Comparison of ENCODE assay signal across 8 cellular contexts in genomic region chr5:77776606-77777206, GRCh38. TPM values are rescaled to one million over a fixed set of nuclear protein-coding genes. Genes with fewer than 3 reads are reported as not detected.
A peak's percentile ranks its signal among the peaks of the same experiment; 100 is the strongest.
DNase-seq lines count a peak whose midpoint lies in the region; ATAC-seq and TF ChIP-seq lines count a peak whose summit lies in the region.

No MANE protein-coding gene starts in this region.

- H3K4me1 ChIP-seq in upper lobe of left lung = peaks cover 21 to 41% (median 28%) of the 10 kb centered on the region in 4 donors

- TF ChIP-seq CTCF in lower leg skin (IDR thresholded peaks at IDR 0.05) (no peak), upper lobe of left lung (IDR thresholded peaks at IDR 0.05) (no peak)

- H3K27me3 ChIP-seq in upper lobe of left lung = no peaks in the 10 kb centered on the region

- peak overlapping the region; percentile 96 for H3K27ac Mint-ChIP-seq in activated naive CD4-positive, alpha-beta T cell treated with anti-CD3 and anti-CD28 coated beads for 36 hours
- peak overlapping the region; percentile 96 for H3K27ac Mint-ChIP-seq in activated T-helper 2 cell treated with anti-CD3 and anti-CD28 coated beads, Interferon-gamma antibody, Interleukin-2, Interleukin-4, amounts not matched to agents 10 μg/mL and 5 μg/mL and 100 μg/mL, durations not matched to agents 14 hours and 24 hours and 36 hours

- TF ChIP-seq EP300 in upper lobe of left lung (IDR thresholded peaks at IDR 0.05) = no peak

- 29% methylated on average over 11 of the region's 11 CpGs for WGBS in lower leg skin, 2 donors
- 32 to 34% methylated on average over 11 of the region's 11 CpGs for WGBS in upper lobe of left lung, 2 donors

- peak overlapping the region; percentile 73 for H3K4me3 ChIP-seq in lower leg skin (ENCODE audit: low read depth, poor library complexity, severe bottlenecking)
- H3K4me3 ChIP-seq in upper lobe of left lung = peak overlapping the region; percentile 37 to 83 (median 66)

- DNase-seq in activated naive CD4-positive, alpha-beta T cell treated with anti-CD3 and anti-CD28 coated beads for 36 hours = no peak
- no peak for DNase-seq in activated naive CD4-positive, alpha-beta T cell treated with anti-CD3 and anti-CD28 coated beads, Interleukin-2, amount 50 U/mL, for 16 hours
- DNase-seq in activated T-helper 2 cell treated with anti-CD3 and anti-CD28 coated beads, Interferon-gamma antibody, Interleukin-2, Interleukin-4, amounts not matched to agents 10 μg/mL and 5 μg/mL and 100 μg/mL, durations not matched to agents 14 hours and 24 hours and 36 hours (ENCODE audit: low spot score) = no peak
- no peak for DNase-seq in lower leg skin (ENCODE audit: low spot score in 2 of 2)
- no peak for DNase-seq in upper lobe of left lung
- DNase-seq in activated CD8-positive, alpha-beta memory T cell treated with anti-CD3 and anti-CD28 coated beads for 24 hours = no peak

- no peak for TF ChIP-seq POLR2A in lower leg skin (IDR thresholded peaks at IDR 0.05)
- TF ChIP-seq POLR2A in upper lobe of left lung (IDR thresholded peaks at IDR 0.05) = no peak

- peak overlapping the region; percentile 93 for H3K4me3 Mint-ChIP-seq in activated naive CD4-positive, alpha-beta T cell treated with anti-CD3 and anti-CD28 coated beads for 36 hours
- H3K4me3 Mint-ChIP-seq in activated T-helper 2 cell treated with anti-CD3 and anti-CD28 coated beads, Interferon-gamma antibody, Interleukin-2, Interleukin-4, amounts not matched to agents 10 μg/mL and 5 μg/mL and 100 μg/mL, durations not matched to agents 14 hours and 24 hours and 36 hours (ENCODE audit: low read depth) = peak overlapping the region; percentile 90

- peak overlapping the region; percentile 93 to 99 (median 96) for H3K27ac ChIP-seq in upper lobe of left lung

- no peaks in the 10 kb centered on the region for H3K27me3 Mint-ChIP-seq in activated naive CD4-positive, alpha-beta T cell treated with anti-CD3 and anti-CD28 coated beads for 36 hours (ENCODE audit: low read depth)
- no peaks in the 10 kb centered on the region for H3K27me3 Mint-ChIP-seq in activated T-helper 2 cell treated with anti-CD3 and anti-CD28 coated beads, Interferon-gamma antibody, Interleukin-2, Interleukin-4, amounts not matched to agents 10 μg/mL and 5 μg/mL and 100 μg/mL, durations not matched to agents 14 hours and 24 hours and 36 hours (ENCODE audit: low read depth)

- no peaks in the 10 kb centered on the region for H3K9me3 ChIP-seq in upper lobe of left lung

- no peaks in the 10 kb centered on the region for H3K9me3 Mint-ChIP-seq in activated naive CD4-positive, alpha-beta T cell treated with anti-CD3 and anti-CD28 coated beads for 36 hours
- no peaks in the 10 kb centered on the region for H3K9me3 Mint-ChIP-seq in activated T-helper 2 cell treated with anti-CD3 and anti-CD28 coated beads, Interferon-gamma antibody, Interleukin-2, Interleukin-4, amounts not matched to agents 10 μg/mL and 5 μg/mL and 100 μg/mL, durations not matched to agents 14 hours and 24 hours and 36 hours

- H3K36me3 Mint-ChIP-seq in activated naive CD4-positive, alpha-beta T cell treated with anti-CD3 and anti-CD28 coated beads for 36 hours (ENCODE audit: low read depth) = peaks cover 17% of the 10 kb centered on the region
- H3K36me3 Mint-ChIP-seq in activated T-helper 2 cell treated with anti-CD3 and anti-CD28 coated beads, Interferon-gamma antibody, Interleukin-2, Interleukin-4, amounts not matched to agents 10 μg/mL and 5 μg/mL and 100 μg/mL, durations not matched to agents 14 hours and 24 hours and 36 hours (ENCODE audit: low read depth) = peaks cover 22% of the 10 kb centered on the region

- CTCF ChIA-PET in activated naive CD4-positive, alpha-beta T cell treated with anti-CD3 and anti-CD28 coated beads for 36 hours (lab: Charles Lee) = no interaction called here

- ATAC-seq in upper lobe of left lung (ENCODE audit: low FRiP score in 2 of 2) = no peak
- no peak for ATAC-seq in GM18502 (IDR thresholded peaks at IDR 0.05; ENCODE audit: poor library complexity, unreplicated experiment)
- ATAC-seq in GM21381 (IDR thresholded peaks at IDR 0.05; ENCODE audit: unreplicated experiment) = no peak

- peaks cover 0 to 5% (median 0%) of the 10 kb centered on the region in 4 donors for H3K36me3 ChIP-seq in upper lobe of left lung

- peaks cover 38% of the 10 kb centered on the region for H3K4me1 Mint-ChIP-seq in activated naive CD4-positive, alpha-beta T cell treated with anti-CD3 and anti-CD28 coated beads for 36 hours (ENCODE audit: low read depth)
- H3K4me1 Mint-ChIP-seq in activated T-helper 2 cell treated with anti-CD3 and anti-CD28 coated beads, Interferon-gamma antibody, Interleukin-2, Interleukin-4, amounts not matched to agents 10 μg/mL and 5 μg/mL and 100 μg/mL, durations not matched to agents 14 hours and 24 hours and 36 hours (ENCODE audit: low read depth) = peaks cover 46% of the 10 kb centered on the region

- intact Hi-C loops in activated naive CD4-positive, alpha-beta T cell treated with anti-CD3 and anti-CD28 coated beads for 36 hours (cut with micrococcal nuclease) = loop anchor here (1.0 to 5.0 kb wide), 9 partner anchors 114 to 1736 kb away; partner anchors contain the start of genes AP3B1, ARSB, HOMER1 and WDR41
- intact Hi-C loops in activated T-helper 2 cell treated with anti-CD3 and anti-CD28 coated beads, Interferon-gamma antibody, Interleukin-2, Interleukin-4, amounts not matched to agents 10 μg/mL and 5 μg/mL and 100 μg/mL, durations not matched to agents 14 hours and 24 hours and 36 hours (cut with micrococcal nuclease) = loop anchor here (1.0 to 5.0 kb wide), 5 partner anchors 25 to 284 kb away; partner anchors contain the start of gene WDR41
- intact Hi-C loops in lower leg skin (cut with DNase I; ENCODE audit: low total_unique reads) = no loop called here

RNA-seq across cellular contexts. Expression of gene TBCA, which starts 0.6 kb away (rescaled TPM):
- total RNA-seq in activated naive CD4-positive, alpha-beta T cell treated with anti-CD3 and anti-CD28 coated beads for 36 hours = 100 to 1,000 TPM; 168 to 190 TPM
- 260 and 267 TPM in 2 replicates for total RNA-seq in activated T-helper 2 cell treated with anti-CD3 and anti-CD28 coated beads, Interferon-gamma antibody, Interleukin-2, Interleukin-4, amounts not matched to agents 10 μg/mL and 5 μg/mL and 100 μg/mL, durations not matched to agents 14 hours and 24 hours and 36 hours
- total RNA-seq in lower leg skin = 100 to 1,000 TPM in 2 of 4 donors, 10 to 100 TPM in 2; 93.7 to 130 (median 100) TPM
- total RNA-seq in upper lobe of left lung = 100 to 1,000 TPM in 5 of 6 donors, 10 to 100 TPM in 1; 69.2 to 163 (median 124) TPM
